ENCODE assay signal across 15 cellular contexts in the genomic region with DNA sequence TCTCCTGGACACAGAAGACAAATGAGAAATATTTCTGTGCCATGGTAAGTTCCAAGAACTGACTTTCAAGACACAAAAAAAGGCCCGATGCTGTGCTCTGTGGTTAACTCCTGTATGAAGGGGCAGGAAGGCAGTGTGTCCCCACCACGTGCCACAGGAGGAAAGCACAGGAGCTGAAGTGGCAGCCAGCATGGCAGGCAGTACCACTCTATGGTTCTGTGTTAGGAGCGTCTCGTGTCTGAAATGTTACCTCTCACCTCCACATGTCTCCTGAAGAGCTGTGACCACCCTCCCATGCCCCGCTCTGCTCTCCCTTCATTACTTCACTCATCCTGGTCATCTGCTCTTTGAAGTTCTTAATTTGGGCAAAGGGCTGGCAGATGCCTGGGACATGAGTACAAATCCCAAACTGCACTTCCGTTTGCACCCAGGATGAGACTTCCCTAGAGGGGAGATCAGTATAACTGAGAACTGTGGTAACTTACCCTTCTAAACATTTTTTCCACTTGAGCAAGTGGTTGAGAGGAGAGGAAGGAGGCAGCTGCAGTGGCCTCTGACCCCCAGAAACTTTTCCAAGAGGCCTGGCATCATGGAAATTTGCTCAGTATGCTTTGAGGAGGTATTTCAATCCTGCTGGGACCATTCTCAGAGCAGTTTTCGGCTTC.
DNase-seq lines count a peak whose midpoint lies in the region; ATAC-seq and TF ChIP-seq lines count a peak whose summit lies in the region.
"Had no signal": no experiment of that assay in that cellular context is flagged by ENCODE, and none has a peak within 500 bp of the region (broad histone marks: within the 10 kb centered on the region; RNA-seq: fewer than 3 reads in every experiment).

No MANE protein-coding gene starts in this region.

- ATAC-seq in body of pancreas (no peak), thoracic aorta (ENCODE audit: insufficient number of reproducible peaks, low FRiP score, low read depth) (no peak)
- no peak for ATAC-seq in activated naive CD4-positive, alpha-beta T cell treated with anti-CD3 and anti-CD28 coated beads, Interleukin-2, amount 50 U/mL, for 72 hours
- ATAC-seq: activated T-cell treated with anti-CD3 and anti-CD28 coated beads, Interleukin-2, amount 50 U/mL, for 4 hours had no signal

- H3K79me2 ChIP-seq in mesendoderm (ENCODE audit: control insufficient read depth, insufficient read depth, low read length): no peaks in the 10 kb centered on the region

- peak overlapping the region; percentile 7 for H3K56ac ChIP-seq in mesendoderm (ENCODE audit: low read length)

- no peak; the same call in 1 of the 2 replicates for TF ChIP-seq EP300 in Ishikawa (IDR thresholded peaks at IDR 0.05; ENCODE audit: borderline replicate concordance)

- DNase-seq in body of pancreas (no peak), mesendoderm (no peak), thoracic aorta (ENCODE audit: low spot score) (no peak), SIG-M5 treated with dmso at 0.1 percent for 504 hours (lab: John Stamatoyannopoulos, UW; ENCODE audit: unreplicated experiment) (no peak), HK-2 (ENCODE audit: unreplicated experiment) (no peak)
- DNase-seq in activated naive CD4-positive, alpha-beta T cell treated with anti-CD3 and anti-CD28 coated beads, Interleukin-2, amount 50 U/mL, for 72 hours (ENCODE audit: low spot score in 2 of 2): no peak
- DNase-seq: activated CD4-positive, alpha-beta T cell treated with anti-CD3 and anti-CD28 coated beads, Interleukin-2, amount 10 ng/mL, durations not matched to agents 24 days and 14 days; activated T-cell treated with anti-CD3 and anti-CD28 coated beads, Interleukin-2, amount 50 U/mL, for 4 hours; DND-41; glutamatergic neuron; GOT3; mucosa of descending colon; NCI-H1436 treated with DMSO at 0.1 percent for 48 hours; substantia nigra had no signal

- no peak overlapping the region for H3K9ac ChIP-seq in mesendoderm (ENCODE audit: low read length)

- no peak overlapping the region for H2AK5ac ChIP-seq in mesendoderm (ENCODE audit: low read length)

- H3K27ac Mint-ChIP-seq in activated naive CD4-positive, alpha-beta T cell treated with anti-CD3 and anti-CD28 coated beads, Interleukin-2, amount 50 U/mL, for 72 hours: no peak overlapping the region
- H3K27ac Mint-ChIP-seq: activated CD4-positive, alpha-beta T cell treated with anti-CD3 and anti-CD28 coated beads, Interleukin-2, amount 10 ng/mL, durations not matched to agents 24 days and 14 days had no signal

- no peak overlapping the region for H4K8ac ChIP-seq in mesendoderm (ENCODE audit: low read depth, low read length)

- intact Hi-C loops in body of pancreas (cut with DNase I): no loop called here

- H3K27ac ChIP-seq in body of pancreas (peak overlapping the region; percentile 27 to 72 (median 60)), mesendoderm (ENCODE audit: low read depth, low read length) (no peak overlapping the region), thoracic aorta (peak overlapping the region; percentile 62 to 70)

- no peaks in the 10 kb centered on the region for H3K79me1 ChIP-seq in mesendoderm (ENCODE audit: low read length)

- no peaks in the 10 kb centered on the region for H3K9me3 Mint-ChIP-seq in activated naive CD4-positive, alpha-beta T cell treated with anti-CD3 and anti-CD28 coated beads, Interleukin-2, amount 50 U/mL, for 72 hours
- H3K9me3 Mint-ChIP-seq: activated T-cell treated with anti-CD3 and anti-CD28 coated beads, Interleukin-2, amount 50 U/mL, for 4 hours had no signal

- H2BK15ac ChIP-seq in mesendoderm (replicated peaks; ENCODE audit: low read depth): no peak overlapping the region

- no peaks in the 10 kb centered on the region for H3K36me3 Mint-ChIP-seq in activated naive CD4-positive, alpha-beta T cell treated with anti-CD3 and anti-CD28 coated beads, Interleukin-2, amount 50 U/mL, for 72 hours

- H3K9me3 ChIP-seq in body of pancreas: no peaks in the 10 kb centered on the region
- no peaks in the 10 kb centered on the region for H3K9me3 ChIP-seq in thoracic aorta
- H3K9me3 ChIP-seq: mucosa of descending colon had no signal

- no peak overlapping the region for H3K18ac ChIP-seq in mesendoderm (ENCODE audit: low read length)

- no peak overlapping the region for H2BK120ac ChIP-seq in mesendoderm (ENCODE audit: low read depth, low read length)

- 88 to 89% methylated on average over 7 of the region's 7 CpGs for WGBS in body of pancreas, 2 donors
- WGBS in mesendoderm (ENCODE audit: extremely low coverage, insufficient coverage, low lambda C conversion rate): no CpG with 5 or more reads among the region's 7 CpGs

- no peaks in the 10 kb centered on the region for H3K36me3 ChIP-seq in body of pancreas (replicated peaks in 1 of 2; ENCODE audit: insufficient read depth in 1 of 2, low read depth in 2 of 2)
- no peaks in the 10 kb centered on the region for H3K36me3 ChIP-seq in mesendoderm (ENCODE audit: control insufficient read depth, insufficient read depth, low read length)
- no peaks in the 10 kb centered on the region for H3K36me3 ChIP-seq in thoracic aorta

- H3K4me2 ChIP-seq in mesendoderm (ENCODE audit: low read length): no peak overlapping the region

- peaks cover 14% of the 10 kb centered on the region for H3K4me1 ChIP-seq in body of pancreas
- peaks cover 3% of the 10 kb centered on the region for H3K4me1 ChIP-seq in mesendoderm (ENCODE audit: control insufficient read depth, low read depth, low read length)
- peaks cover 23 to 68% of the 10 kb centered on the region in 2 donors for H3K4me1 ChIP-seq in thoracic aorta (ENCODE audit: control insufficient read depth in 1 of 2, low read depth in 2 of 2)

- H3K4me3 ChIP-seq in body of pancreas (no peak overlapping the region), mesendoderm (ENCODE audit: low read length) (no peak overlapping the region), thoracic aorta (no peak overlapping the region)
- H3K4me3 ChIP-seq: mucosa of descending colon had no signal

- no peak overlapping the region for H3K23ac ChIP-seq in mesendoderm (ENCODE audit: low read length)

- no peak for TF ChIP-seq CTCF in body of pancreas (IDR thresholded peaks at IDR 0.05)
- no peak for TF ChIP-seq CTCF in thoracic aorta (IDR thresholded peaks at IDR 0.05)

- no peak overlapping the region for H3K4ac ChIP-seq in mesendoderm (ENCODE audit: low read depth, low read length)

- H4K5ac ChIP-seq in mesendoderm (ENCODE audit: low read length): no peak overlapping the region

- no peak for TF ChIP-seq POLR2A in body of pancreas (IDR thresholded peaks at IDR 0.05)

- no peaks in the 10 kb centered on the region for H3K27me3 ChIP-seq in body of pancreas
- no peaks in the 10 kb centered on the region for H3K27me3 ChIP-seq in mesendoderm (ENCODE audit: insufficient read depth, low read length, poor library complexity)
- H3K27me3 ChIP-seq in thoracic aorta (replicated peaks; ENCODE audit: insufficient read depth): no peaks in the 10 kb centered on the region

- H2BK5ac ChIP-seq in mesendoderm (ENCODE audit: low read length): no peak overlapping the region

- no peak for TF ChIP-seq RAD21 in Ishikawa (IDR thresholded peaks at IDR 0.05; ENCODE audit: low read depth)

TF ChIP-seq in Ishikawa, 13 proteins besides CTCF, POLR2A, EP300 and RAD21:
- TF ChIP-seq EGR1 (IDR thresholded peaks at IDR 0.05): no peak
- TF ChIP-seq, protein P1, sequence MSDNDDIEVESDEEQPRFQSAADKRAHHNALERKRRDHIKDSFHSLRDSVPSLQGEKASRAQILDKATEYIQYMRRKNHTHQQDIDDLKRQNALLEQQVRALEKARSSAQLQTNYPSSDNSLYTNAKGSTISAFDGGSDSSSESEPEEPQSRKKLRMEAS (IDR thresholded peaks at IDR 0.05): peak; percentile 21; the same call in 1 of the 2 replicates
